25 cellular contexts compared by ENCODE assay signal in the genomic region with DNA sequence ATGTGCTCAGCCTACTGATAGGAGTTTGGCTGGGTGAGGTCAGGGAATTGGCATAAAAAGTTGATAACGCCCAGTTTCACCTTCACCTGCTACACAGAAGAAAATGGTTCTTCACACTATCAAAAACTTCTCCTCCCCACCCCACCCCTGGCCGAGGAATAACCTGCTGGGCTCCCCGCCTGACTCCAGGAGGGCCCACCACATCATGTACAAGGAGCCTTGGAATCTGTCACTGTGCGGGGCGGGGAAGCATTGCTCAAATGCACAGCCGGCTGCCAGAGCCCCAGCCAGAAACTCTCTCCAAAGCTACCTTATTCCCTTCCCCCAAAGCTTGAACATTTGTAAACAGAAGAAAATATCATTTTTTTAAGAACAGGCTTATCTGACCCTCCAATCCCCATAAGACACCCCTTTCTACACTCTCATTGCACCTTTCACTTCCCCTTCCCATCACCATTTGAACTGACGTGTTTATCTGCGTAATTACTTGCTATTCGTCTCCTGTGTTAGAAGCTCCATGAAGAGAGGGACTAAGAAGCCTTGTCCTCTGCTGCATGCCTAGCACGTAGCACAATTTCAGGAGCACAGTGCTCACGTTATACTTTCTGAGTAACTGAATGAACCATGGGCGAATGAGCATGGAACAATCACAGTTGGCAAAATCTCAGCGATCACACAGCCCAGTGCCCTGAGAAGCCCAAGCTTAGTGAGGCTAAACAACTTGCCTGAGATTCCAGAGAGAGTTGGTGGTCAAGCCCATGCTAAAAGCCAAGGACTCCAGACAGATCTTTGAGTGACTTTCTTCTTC.
A peak's percentile ranks its signal among the peaks of the same experiment; 100 is the strongest.
DNase-seq lines count a peak whose midpoint lies in the region; ATAC-seq, FAIRE-seq and TF ChIP-seq lines count a peak whose summit lies in the region.
"Had no signal": no experiment of that assay in that cellular context is flagged by ENCODE, and none has a peak within 500 bp of the region (broad histone marks: within the 10 kb centered on the region; RNA-seq: fewer than 3 reads in every experiment).

No MANE protein-coding gene starts in this region.

- H3K27ac ChIP-seq in HEK293 (ENCODE audit: extremely low read depth, low read depth, low read length) (no peak overlapping the region), OCI-LY7 (ENCODE audit: low read depth, low read length, poor library complexity, severe bottlenecking) (no peak overlapping the region)
- H3K27ac ChIP-seq: heart left ventricle, KMS-11, transverse colon, VCaP had no signal

- H3K4me3 ChIP-seq in GM12864 (ENCODE audit: low read depth, low read length) (no peak overlapping the region), HEK293 (ENCODE audit: low read depth, low read length) (no peak overlapping the region), OCI-LY7 (ENCODE audit: low read depth, low read length, poor library complexity, severe bottlenecking) (no peak overlapping the region), epithelial cell of proximal tubule (ENCODE audit: low read depth, low read length) (no peak overlapping the region)
- H3K4me3 ChIP-seq: heart left ventricle, transverse colon had no signal

- H3K36me3 ChIP-seq in HEK293 (ENCODE audit: control insufficient read depth in 2 of 2, insufficient read depth in 1 of 2, low read length in 2 of 2) (no peaks in the 10 kb centered on the region), OCI-LY7 (ENCODE audit: insufficient read depth, low read length) (no peaks in the 10 kb centered on the region)
- H3K36me3 ChIP-seq: heart left ventricle, transverse colon had no signal

- TF ChIP-seq POLR2A in H54 (IDR thresholded peaks at IDR 0.05; ENCODE audit: low read depth, low read length), result no peak

- intact Hi-C loops in OCI-LY7 (cut with micrococcal nuclease; ENCODE audit: unreplicated experiment), result loop anchor here (2.0 kb wide), 1 partner anchor 66 kb away; no protein-coding TSS in a partner anchor

- H3K4me2 ChIP-seq in OCI-LY7 (ENCODE audit: low read length), result no peak overlapping the region
- H3K4me2 ChIP-seq: KMS-11 had no signal

- no peak for FAIRE-seq in H54 (lab: Jason Lieb, UNC)
- FAIRE-seq: A204.1, small intestine had no signal

- no peak for ATAC-seq in HG02870 (IDR thresholded peaks at IDR 0.05; ENCODE audit: unreplicated experiment)
- ATAC-seq: activated CD8-positive, alpha-beta memory T cell treated with anti-CD3 and anti-CD28 coated beads, Interleukin-2, amount 10 ng/mL, durations not matched to agents 7 days and 5 days; CD8-positive, alpha-beta T cell; heart left ventricle; natural killer cell had no signal

- no TSS peak for BruUV-seq in OCI-LY7 (replicated peaks; lab: Mats Ljungman, UMichigan)

- CTCF ChIA-PET in HEK293 (lab: Yijun Ruan, JAX) (no interaction called here), OCI-LY7 (lab: Charles Lee; ENCODE audit: unreplicated experiment) (no interaction called here)

- DNase-seq in GM12864 (ENCODE audit: low read depth), result peak; percentile 25
- DNase-seq in OCI-LY7 (ENCODE audit: low spot score), result peak; percentile 11
- DNase-seq in epithelial cell of proximal tubule (ENCODE audit: low read depth), result peak; percentile 16
- no peak for DNase-seq in AG08395 (ENCODE audit: low spot score)
- DNase-seq in T-helper 2 cell, result no peak
- no peak for DNase-seq in H54 (ENCODE audit: insufficient read length, low spot score)
- DNase-seq: activated CD4-positive, alpha-beta T cell treated with anti-CD3 and anti-CD28 coated beads, Interleukin-2, amount 10 ng/mL, durations not matched to agents 24 days and 14 days; activated CD8-positive, alpha-beta memory T cell treated with anti-CD3 and anti-CD28 coated beads, Interleukin-2, amount 10 ng/mL, durations not matched to agents 7 days and 5 days; activated naive CD4-positive, alpha-beta T cell treated with Interleukin-2 at 50 U/mL for 16 hours; AML-193; CD8-positive, alpha-beta T cell; effector CD4-positive, alpha-beta T cell; erythroblast; heart left ventricle; MM.1S; natural killer cell; NCI-H526; small intestine; stimulated activated CD8-positive, alpha-beta memory T cell treated with anti-CD3 and anti-CD28 coated beads, Interleukin-4, amount 100 ng/mL, for 48 hours; transverse colon had no signal

- POLR2A ChIA-PET in HEK293 (lab: Yijun Ruan, JAX) (no interaction called here), OCI-LY7 (lab: Charles Lee) (interaction anchor here (0.6 kb wide), 2 partner anchors 76 to 161 kb away, joined by 3 to 6 read pairs; no protein-coding TSS in a partner anchor)

- TF ChIP-seq CTCF in GM12864 (IDR thresholded peaks at IDR 0.05; ENCODE audit: low read depth, low read length, missing control alignments) (no peak), HEK293 (tag by site-specific recombination; IDR thresholded peaks at IDR 0.05) (no peak), OCI-LY7 (conservative IDR thresholded peaks at IDR 0.05; ENCODE audit: low read length) (no peak), epithelial cell of proximal tubule (conservative IDR thresholded peaks at IDR 0.05; ENCODE audit: low read depth, low read length) (no peak)

- H2AFZ ChIP-seq in OCI-LY7 (ENCODE audit: low read length), result no peak overlapping the region

- H3K9me3 ChIP-seq in HEK293 (ENCODE audit: control insufficient read depth, insufficient read depth, low read depth, low read length) (no peaks in the 10 kb centered on the region), OCI-LY7 (ENCODE audit: low read length) (no peaks in the 10 kb centered on the region)
- H3K9me3 ChIP-seq: heart left ventricle, transverse colon had no signal

- H3K9me2 ChIP-seq in OCI-LY7 (ENCODE audit: insufficient read depth, low read length), result no peaks in the 10 kb centered on the region

- no peaks in the 10 kb centered on the region for H3K79me2 ChIP-seq in OCI-LY7 (ENCODE audit: insufficient read depth, low read depth, low read length)

- H3K4me1 ChIP-seq in HEK293 (ENCODE audit: control insufficient read depth, insufficient read depth, low read length) (no peaks in the 10 kb centered on the region), OCI-LY7 (ENCODE audit: insufficient read depth, low read length, poor library complexity, severe bottlenecking) (no peaks in the 10 kb centered on the region)
- H3K4me1 ChIP-seq: transverse colon had no signal

- no peaks in the 10 kb centered on the region for H4K20me1 ChIP-seq in OCI-LY7 (ENCODE audit: insufficient read depth, low read length)

TF ChIP-seq in HEK293, 187 proteins besides CTCF, POLR2A, EP300 and RAD21 (continues in another document):
- TF ChIP-seq, protein P1, sequence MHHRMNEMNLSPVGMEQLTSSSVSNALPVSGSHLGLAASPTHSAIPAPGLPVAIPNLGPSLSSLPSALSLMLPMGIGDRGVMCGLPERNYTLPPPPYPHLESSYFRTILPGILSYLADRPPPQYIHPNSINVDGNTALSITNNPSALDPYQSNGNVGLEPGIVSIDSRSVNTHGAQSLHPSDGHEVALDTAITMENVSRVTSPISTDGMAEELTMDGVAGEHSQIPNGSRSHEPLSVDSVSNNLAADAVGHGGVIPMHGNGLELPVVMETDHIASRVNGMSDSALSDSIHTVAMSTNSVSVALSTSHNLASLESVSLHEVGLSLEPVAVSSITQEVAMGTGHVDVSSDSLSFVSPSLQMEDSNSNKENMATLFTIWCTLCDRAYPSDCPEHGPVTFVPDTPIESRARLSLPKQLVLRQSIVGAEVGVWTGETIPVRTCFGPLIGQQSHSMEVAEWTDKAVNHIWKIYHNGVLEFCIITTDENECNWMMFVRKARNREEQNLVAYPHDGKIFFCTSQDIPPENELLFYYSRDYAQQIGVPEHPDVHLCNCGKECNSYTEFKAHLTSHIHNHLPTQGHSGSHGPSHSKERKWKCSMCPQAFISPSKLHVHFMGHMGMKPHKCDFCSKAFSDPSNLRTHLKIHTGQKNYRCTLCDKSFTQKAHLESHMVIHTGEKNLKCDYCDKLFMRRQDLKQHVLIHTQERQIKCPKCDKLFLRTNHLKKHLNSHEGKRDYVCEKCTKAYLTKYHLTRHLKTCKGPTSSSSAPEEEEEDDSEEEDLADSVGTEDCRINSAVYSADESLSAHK (tag by site-specific recombination; IDR thresholded peaks at IDR 0.05), result no peak
- TF ChIP-seq, protein P2, sequence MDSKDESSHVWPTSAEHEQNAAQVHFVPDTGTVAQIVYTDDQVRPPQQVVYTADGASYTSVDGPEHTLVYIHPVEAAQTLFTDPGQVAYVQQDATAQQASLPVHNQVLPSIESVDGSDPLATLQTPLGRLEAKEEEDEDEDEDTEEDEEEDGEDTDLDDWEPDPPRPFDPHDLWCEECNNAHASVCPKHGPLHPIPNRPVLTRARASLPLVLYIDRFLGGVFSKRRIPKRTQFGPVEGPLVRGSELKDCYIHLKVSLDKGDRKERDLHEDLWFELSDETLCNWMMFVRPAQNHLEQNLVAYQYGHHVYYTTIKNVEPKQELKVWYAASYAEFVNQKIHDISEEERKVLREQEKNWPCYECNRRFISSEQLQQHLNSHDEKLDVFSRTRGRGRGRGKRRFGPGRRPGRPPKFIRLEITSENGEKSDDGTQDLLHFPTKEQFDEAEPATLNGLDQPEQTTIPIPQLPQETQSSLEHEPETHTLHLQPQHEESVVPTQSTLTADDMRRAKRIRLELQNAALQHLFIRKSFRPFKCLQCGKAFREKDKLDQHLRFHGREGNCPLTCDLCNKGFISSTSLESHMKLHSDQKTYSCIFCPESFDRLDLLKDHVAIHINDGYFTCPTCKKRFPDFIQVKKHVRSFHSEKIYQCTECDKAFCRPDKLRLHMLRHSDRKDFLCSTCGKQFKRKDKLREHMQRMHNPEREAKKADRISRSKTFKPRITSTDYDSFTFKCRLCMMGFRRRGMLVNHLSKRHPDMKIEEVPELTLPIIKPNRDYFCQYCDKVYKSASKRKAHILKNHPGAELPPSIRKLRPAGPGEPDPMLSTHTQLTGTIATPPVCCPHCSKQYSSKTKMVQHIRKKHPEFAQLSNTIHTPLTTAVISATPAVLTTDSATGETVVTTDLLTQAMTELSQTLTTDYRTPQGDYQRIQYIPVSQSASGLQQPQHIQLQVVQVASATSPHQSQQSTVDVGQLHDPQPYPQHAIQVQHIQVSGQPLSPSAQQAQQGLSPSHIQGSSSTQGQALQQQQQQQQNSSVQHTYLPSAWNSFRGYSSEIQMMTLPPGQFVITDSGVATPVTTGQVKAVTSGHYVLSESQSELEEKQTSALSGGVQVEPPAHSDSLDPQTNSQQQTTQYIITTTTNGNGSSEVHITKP (tag by site-specific recombination; IDR thresholded peaks at IDR 0.05), result 0 out of 2 replicates have a peak, but pooled peaks have one; percentile 27

Comparison
In these comparisons a context has a peak if more than half of its experiments do, and no peak if none do; other contexts are left out.
1. DNase-seq: peak in GM12864 (single experiment), OCI-LY7 (single experiment) and epithelial cell of proximal tubule (single experiment); none in AG08395 (single experiment), T-helper 2 cell (0 of 5) and H54 (single experiment).